8 cellular contexts compared by ENCODE assay signal in the genomic region with DNA sequence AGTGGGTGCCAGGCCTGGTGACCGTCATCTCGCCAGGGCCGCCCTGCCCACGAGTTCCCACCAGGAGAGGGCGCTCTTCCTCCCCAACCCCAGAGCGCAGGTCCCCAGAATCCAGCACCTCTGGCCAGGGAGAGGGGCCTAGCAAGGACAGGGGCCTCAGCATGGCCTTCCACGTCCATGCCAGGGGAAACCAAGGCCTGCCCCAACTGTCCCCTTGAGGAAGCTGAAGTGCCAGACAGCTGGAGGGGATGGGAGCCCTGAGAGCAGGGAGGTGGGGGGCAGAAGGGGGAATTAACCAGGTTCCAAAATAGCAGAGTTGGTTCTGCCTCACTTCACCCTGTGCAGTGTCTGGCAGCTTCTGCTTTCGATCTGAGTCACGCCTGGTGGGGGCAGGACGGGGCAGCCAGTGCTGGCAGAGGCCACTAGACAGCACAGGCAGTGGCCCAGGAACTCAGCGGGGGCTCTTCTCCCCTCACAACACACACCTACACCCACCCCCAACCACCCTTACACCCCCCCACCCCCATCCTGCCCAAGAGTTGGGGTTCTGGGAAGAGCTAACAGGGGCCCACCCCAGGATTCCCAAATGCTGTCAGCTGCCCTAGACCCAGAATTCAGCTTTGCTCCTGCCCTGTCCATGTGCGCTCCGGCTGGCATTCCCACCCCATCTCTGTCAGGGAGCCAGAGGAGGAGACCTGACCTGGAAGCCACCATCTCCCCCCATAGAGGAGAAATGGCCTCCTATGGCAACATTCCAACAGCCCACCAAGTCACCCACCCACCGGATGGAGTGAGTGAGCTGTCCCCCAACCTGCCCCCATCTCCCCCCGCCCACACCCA. TPM values are rescaled to one million over a fixed set of nuclear protein-coding genes. Genes with fewer than 3 reads are reported as not detected.
DNase-seq lines count a peak whose midpoint lies in the region; ATAC-seq and TF ChIP-seq lines count a peak whose summit lies in the region.

No MANE protein-coding gene starts in this region.

- H2AFZ ChIP-seq in neuronal stem cell (ENCODE audit: low read length) = no peak overlapping the region

- H3K36me3 Mint-ChIP-seq in activated T-cell treated with anti-CD3 and anti-CD28 coated beads, Interleukin-2, amount 50 U/mL, for 4 hours (ENCODE audit: insufficient read depth) = peaks cover 3% of the 10 kb centered on the region

- no peaks in the 10 kb centered on the region for H3K27me3 Mint-ChIP-seq in activated T-cell treated with anti-CD3 and anti-CD28 coated beads, Interleukin-2, amount 50 U/mL, for 4 hours (ENCODE audit: low read depth)

- peaks cover 43% of the 10 kb centered on the region for H3K4me1 Mint-ChIP-seq in activated T-cell treated with anti-CD3 and anti-CD28 coated beads, Interleukin-2, amount 50 U/mL, for 4 hours (ENCODE audit: low read depth)

- H2BK120ac ChIP-seq in neuronal stem cell (ENCODE audit: low read depth, low read length) = no peak overlapping the region

- intact Hi-C loops in tibial artery (cut with DNase I; ENCODE audit: low total_unique reads) = loop anchor here (2.0 to 10.0 kb wide), 2 partner anchors 29 to 79 kb away; partner anchors contain the start of genes PRICKLE4, TFEB and TOMM6

- H2BK12ac ChIP-seq in neuronal stem cell (ENCODE audit: low read length) = no peak overlapping the region

- no peak overlapping the region for H3K18ac ChIP-seq in neuronal stem cell (ENCODE audit: low read length)

- no peak overlapping the region for H2BK5ac ChIP-seq in neuronal stem cell (ENCODE audit: low read length)

- H3K79me1 ChIP-seq in neuronal stem cell (ENCODE audit: low read depth, low read length) = no peaks in the 10 kb centered on the region

- no peak overlapping the region for H3K14ac ChIP-seq in neuronal stem cell (ENCODE audit: low read length)

- no peak overlapping the region for H4K91ac ChIP-seq in neuronal stem cell (ENCODE audit: low read depth, low read length, poor library complexity)

- H2BK15ac ChIP-seq in neuronal stem cell (ENCODE audit: low read length) = no peak overlapping the region

- peak overlapping the region; percentile 49 for H3K4me3 Mint-ChIP-seq in activated T-cell treated with anti-CD3 and anti-CD28 coated beads, Interleukin-2, amount 50 U/mL, for 4 hours

- no peak overlapping the region for H3K9ac ChIP-seq in neuronal stem cell (ENCODE audit: low read depth, low read length, poor library complexity)

- H2AK5ac ChIP-seq in neuronal stem cell (ENCODE audit: low read depth, low read length) = no peak overlapping the region

- DNase-seq in AG20443 (ENCODE audit: low spot score) = peak; percentile 94
- peak; percentile 91 for DNase-seq in NOMO-1 treated with DMSO at 0.1 percent for 48 hours (lab: John Stamatoyannopoulos, UW; ENCODE audit: unreplicated experiment)
- DNase-seq in activated T-cell treated with anti-CD3 and anti-CD28 coated beads, Interleukin-2, amount 50 U/mL, for 4 hours = peak; percentile 52
- DNase-seq in fibroblast of peridontal ligament (ENCODE audit: extremely low read depth) = peak; percentile 55
- peak; percentile 52 for DNase-seq in neuronal stem cell (ENCODE audit: low spot score)
- peak; percentile 87 to 95 for DNase-seq in tibial artery

- TF ChIP-seq CTCF in tibial artery (IDR thresholded peaks at IDR 0.05) = peak; percentile 70 to 75

- H3K4me3 ChIP-seq in neuronal stem cell (ENCODE audit: low read length in 2 of 2) (no peak overlapping the region), tibial artery (peak overlapping the region; percentile 0)

- H3K27me3 ChIP-seq in neuronal stem cell (ENCODE audit: control insufficient read depth in 3 of 3, insufficient read depth in 3 of 3, low read depth in 1 of 3, low read length in 3 of 3) (peaks cover 0 to 40% (median 2%) of the 10 kb centered on the region in 3 experiments), tibial artery (no peaks in the 10 kb centered on the region)

- no peak overlapping the region for H3K4ac ChIP-seq in neuronal stem cell (ENCODE audit: low read length)

- no peak overlapping the region for H3K23ac ChIP-seq in neuronal stem cell (ENCODE audit: low read depth, low read length, poor library complexity)

- no peaks in the 10 kb centered on the region for H3K4me1 ChIP-seq in neuronal stem cell (ENCODE audit: control insufficient read depth in 2 of 2, insufficient read depth in 1 of 2, low read depth in 1 of 2, low read length in 2 of 2)
- peaks cover 0 to 52% (median 40%) of the 10 kb centered on the region in 4 donors for H3K4me1 ChIP-seq in tibial artery

- H3K9me3 Mint-ChIP-seq in activated T-cell treated with anti-CD3 and anti-CD28 coated beads, Interleukin-2, amount 50 U/mL, for 4 hours = no peaks in the 10 kb centered on the region

- H3K27ac ChIP-seq in neuronal stem cell (replicated peaks; ENCODE audit: low read length) (no peak overlapping the region), tibial artery (peak overlapping the region; percentile 86 to 93)

- no CpG with 5 or more reads among the region's 15 CpGs for WGBS in neuronal stem cell (ENCODE audit: extremely low coverage in 2 of 2, insufficient read length in 2 of 2, insufficient replicate concordance in 1 of 2), 2 donors

- no peak overlapping the region for H3K4me2 ChIP-seq in neuronal stem cell (ENCODE audit: insufficient read depth, low read length, poor library complexity, severe bottlenecking)

- H4K8ac ChIP-seq in neuronal stem cell (ENCODE audit: low read depth, low read length) = no peak overlapping the region

- H3K9me3 ChIP-seq in neuronal stem cell (replicated peaks in 1 of 2; ENCODE audit: control insufficient read depth in 2 of 2, insufficient read depth in 1 of 2, low read depth in 1 of 2, low read length in 2 of 2) (no peaks in the 10 kb centered on the region), tibial artery (no peaks in the 10 kb centered on the region)

- peak; percentile 73 for ATAC-seq in GM18867 (IDR thresholded peaks at IDR 0.05; ENCODE audit: unreplicated experiment)
- ATAC-seq in HG03039 (IDR thresholded peaks at IDR 0.05; ENCODE audit: unreplicated experiment) = peak; percentile 49
- peak; percentile 86 to 92 for ATAC-seq in activated T-cell treated with anti-CD3 and anti-CD28 coated beads, Interleukin-2, amount 50 U/mL, for 4 hours

- H3K36me3 ChIP-seq in neuronal stem cell (replicated peaks in 1 of 2; ENCODE audit: control insufficient read depth in 2 of 2, insufficient read depth in 2 of 2, low read length in 2 of 2) (no peaks in the 10 kb centered on the region), tibial artery (peaks cover 0 to 5% (median 0%) of the 10 kb centered on the region in 3 donors)

RNA-seq across cellular contexts. Expression of gene TFEB, which starts 29.2 kb away (rescaled TPM):
- total RNA-seq in activated T-cell treated with anti-CD3 and anti-CD28 coated beads, Interleukin-2, amount 50 U/mL, for 4 hours = 10 to 100 TPM in 2 of 3 donors, 1 to 10 TPM in 1; 7.6 to 15.4 (median 10.8) TPM
- 1.1 TPM for polyA plus RNA-seq in neuronal stem cell (2013, experiment 1 of 2)
- polyA plus RNA-seq in neuronal stem cell (2013, experiment 2 of 2) = 1.1 TPM

RNA-seq across cellular contexts. Expression of gene PGC, which starts 41.0 kb away (rescaled TPM):
- under 1 TPM; 0.14 to 0.38 (median 0.24) TPM for total RNA-seq in activated T-cell treated with anti-CD3 and anti-CD28 coated beads, Interleukin-2, amount 50 U/mL, for 4 hours
- 0.03 TPM for polyA plus RNA-seq in neuronal stem cell (2013, experiment 1 of 2)
- 0.07 TPM for polyA plus RNA-seq in neuronal stem cell (2013, experiment 2 of 2)

Comparison
In these comparisons a context has a peak if more than half of its experiments do, and no peak if none do; other contexts are left out.
1. H3K4me3 ChIP-seq: peak in tibial artery (2 of 2); none in neuronal stem cell (0 of 2).
2. Peak in every context shown above with its lines, with median percentiles within 50 percentile points of each other: DNase-seq and ATAC-seq.